Comparison of ENCODE assay signal across 1 cellular context in the genomic region with DNA sequence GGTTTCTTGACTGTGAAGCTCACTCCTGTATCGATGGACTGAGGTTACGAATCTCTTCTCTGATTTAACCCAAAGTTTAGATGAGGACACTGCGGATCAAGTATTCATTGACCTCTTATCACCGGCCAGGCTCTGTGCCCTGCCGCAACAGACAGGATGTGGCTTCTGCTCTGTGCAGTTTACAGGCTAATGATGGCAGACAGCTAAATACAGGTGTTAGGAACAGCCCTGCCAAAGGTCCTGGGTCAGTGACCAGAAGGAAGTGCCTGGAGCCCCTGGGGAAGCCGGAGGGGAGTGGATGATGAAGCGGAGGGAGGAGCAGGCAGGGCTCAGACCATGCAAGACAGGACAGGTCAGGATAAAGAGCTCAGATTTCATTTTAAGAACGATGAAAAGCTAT.
TF ChIP-seq lines count a peak whose summit lies in the region.

No MANE protein-coding gene starts in this region.

TF ChIP-seq in K562, 482 proteins besides CTCF, POLR2A, EP300 and RAD21 (continued from another document and continues in another):
- TF ChIP-seq XRCC4 (IDR thresholded peaks at IDR 0.05; ENCODE audit: extremely low read depth, insufficient read depth, insufficient read length) = no peak
- TF ChIP-seq, protein P1, sequence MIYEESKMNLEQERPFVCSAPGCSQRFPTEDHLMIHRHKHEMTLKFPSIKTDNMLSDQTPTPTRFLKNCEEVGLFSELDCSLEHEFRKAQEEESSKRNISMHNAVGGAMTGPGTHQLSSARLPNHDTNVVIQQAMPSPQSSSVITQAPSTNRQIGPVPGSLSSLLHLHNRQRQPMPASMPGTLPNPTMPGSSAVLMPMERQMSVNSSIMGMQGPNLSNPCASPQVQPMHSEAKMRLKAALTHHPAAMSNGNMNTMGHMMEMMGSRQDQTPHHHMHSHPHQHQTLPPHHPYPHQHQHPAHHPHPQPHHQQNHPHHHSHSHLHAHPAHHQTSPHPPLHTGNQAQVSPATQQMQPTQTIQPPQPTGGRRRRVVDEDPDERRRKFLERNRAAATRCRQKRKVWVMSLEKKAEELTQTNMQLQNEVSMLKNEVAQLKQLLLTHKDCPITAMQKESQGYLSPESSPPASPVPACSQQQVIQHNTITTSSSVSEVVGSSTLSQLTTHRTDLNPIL (CRISPR knock-in tag; IDR thresholded peaks at IDR 0.05) = no peak
- TF ChIP-seq POLR2H (tag; IDR thresholded peaks at IDR 0.05; ENCODE audit: low read depth) = no peak
- peak; percentile 40; the same call in 1 of the 2 replicates for TF ChIP-seq HES1 (IDR thresholded peaks at IDR 0.05; ENCODE audit: low read depth)
- no peak for TF ChIP-seq KLF6 (CRISPR knock-in tag; IDR thresholded peaks at IDR 0.05; ENCODE audit: borderline replicate concordance)
- no peak for TF ChIP-seq GABPB2 (CRISPR knock-in tag; conservative IDR thresholded peaks at IDR 0.05)
- TF ChIP-seq STAT5A (IDR thresholded peaks at IDR 0.05; ENCODE audit: borderline replicate concordance, low read length) = peak; percentile 60
- peak; percentile 72 for TF ChIP-seq ARID1B (IDR thresholded peaks at IDR 0.05)
- no peak for TF ChIP-seq MAFG (tag; conservative IDR thresholded peaks at IDR 0.05)
- peak; percentile 64 for TF ChIP-seq POLR2AphosphoS5 (IDR thresholded peaks at IDR 0.05; ENCODE audit: control insufficient read depth, insufficient read depth, low read depth, low read length)
- TF ChIP-seq CEBPG (CRISPR knock-in tag; IDR thresholded peaks at IDR 0.05) = no peak
- no peak for TF ChIP-seq CEBPG (tag; conservative IDR thresholded peaks at IDR 0.05 in 1 of 2, IDR thresholded peaks at IDR 0.05 in 1 of 2)
- TF ChIP-seq ZFP30 (CRISPR knock-in tag; IDR thresholded peaks at IDR 0.05; ENCODE audit: borderline replicate concordance) = no peak
- peak; percentile 48 for TF ChIP-seq DPF2 (IDR thresholded peaks at IDR 0.05)
- TF ChIP-seq RBM15 (IDR thresholded peaks at IDR 0.05; ENCODE audit: insufficient read depth, low read length) = no peak
- TF ChIP-seq, protein P2, sequence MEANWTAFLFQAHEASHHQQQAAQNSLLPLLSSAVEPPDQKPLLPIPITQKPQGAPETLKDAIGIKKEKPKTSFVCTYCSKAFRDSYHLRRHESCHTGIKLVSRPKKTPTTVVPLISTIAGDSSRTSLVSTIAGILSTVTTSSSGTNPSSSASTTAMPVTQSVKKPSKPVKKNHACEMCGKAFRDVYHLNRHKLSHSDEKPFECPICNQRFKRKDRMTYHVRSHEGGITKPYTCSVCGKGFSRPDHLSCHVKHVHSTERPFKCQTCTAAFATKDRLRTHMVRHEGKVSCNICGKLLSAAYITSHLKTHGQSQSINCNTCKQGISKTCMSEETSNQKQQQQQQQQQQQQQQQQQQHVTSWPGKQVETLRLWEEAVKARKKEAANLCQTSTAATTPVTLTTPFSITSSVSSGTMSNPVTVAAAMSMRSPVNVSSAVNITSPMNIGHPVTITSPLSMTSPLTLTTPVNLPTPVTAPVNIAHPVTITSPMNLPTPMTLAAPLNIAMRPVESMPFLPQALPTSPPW (CRISPR knock-in tag; IDR thresholded peaks at IDR 0.05) = no peak
- peak; percentile 82 for TF ChIP-seq TCF3 (CRISPR knock-in tag; IDR thresholded peaks at IDR 0.05)
- TF ChIP-seq POLR2G (IDR thresholded peaks at IDR 0.05; ENCODE audit: low read depth, low read length) = no peak
- no peak for TF ChIP-seq JUNB (CRISPR knock-in tag; conservative IDR thresholded peaks at IDR 0.05)
- no peak for TF ChIP-seq ARID4B (CRISPR knock-in tag; IDR thresholded peaks at IDR 0.05)
- no peak for TF ChIP-seq MXI1 (IDR thresholded peaks at IDR 0.05; ENCODE audit: low read depth, low read length)
- TF ChIP-seq TCFL5 (CRISPR knock-in tag; conservative IDR thresholded peaks at IDR 0.05) = no peak
- no peak for TF ChIP-seq ZNF274 (IDR thresholded peaks at IDR 0.05; ENCODE audit: borderline replicate concordance, low read depth, low read length)
- TF ChIP-seq PML (IDR thresholded peaks at IDR 0.05; ENCODE audit: low read length) = 0 out of 2 replicates have a peak, but pooled peaks have one; percentile 45
- peak; percentile 37; the same call in 1 of the 2 replicates for TF ChIP-seq ZNF589 (CRISPR knock-in tag; IDR thresholded peaks at IDR 0.05; ENCODE audit: low read depth)
- no peak for TF ChIP-seq ZBTB2 (IDR thresholded peaks at IDR 0.05)
- no peak for TF ChIP-seq NR2C2 (CRISPR knock-in tag; IDR thresholded peaks at IDR 0.05)
- 0 out of 2 replicates have a peak, but pooled peaks have one; percentile 27 for TF ChIP-seq NR2C2 (tag; IDR thresholded peaks at IDR 0.05)
- TF ChIP-seq, protein P3, sequence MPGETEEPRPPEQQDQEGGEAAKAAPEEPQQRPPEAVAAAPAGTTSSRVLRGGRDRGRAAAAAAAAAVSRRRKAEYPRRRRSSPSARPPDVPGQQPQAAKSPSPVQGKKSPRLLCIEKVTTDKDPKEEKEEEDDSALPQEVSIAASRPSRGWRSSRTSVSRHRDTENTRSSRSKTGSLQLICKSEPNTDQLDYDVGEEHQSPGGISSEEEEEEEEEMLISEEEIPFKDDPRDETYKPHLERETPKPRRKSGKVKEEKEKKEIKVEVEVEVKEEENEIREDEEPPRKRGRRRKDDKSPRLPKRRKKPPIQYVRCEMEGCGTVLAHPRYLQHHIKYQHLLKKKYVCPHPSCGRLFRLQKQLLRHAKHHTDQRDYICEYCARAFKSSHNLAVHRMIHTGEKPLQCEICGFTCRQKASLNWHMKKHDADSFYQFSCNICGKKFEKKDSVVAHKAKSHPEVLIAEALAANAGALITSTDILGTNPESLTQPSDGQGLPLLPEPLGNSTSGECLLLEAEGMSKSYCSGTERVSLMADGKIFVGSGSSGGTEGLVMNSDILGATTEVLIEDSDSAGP (CRISPR knock-in tag; IDR thresholded peaks at IDR 0.05) = no peak
- TF ChIP-seq MYC (IDR thresholded peaks at IDR 0.05; ENCODE audit: low read depth, low read length) = no peak
- no peak for TF ChIP-seq MYC (CRISPR knock-in tag; IDR thresholded peaks at IDR 0.05; ENCODE audit: borderline replicate concordance, low read depth)
- TF ChIP-seq ARNT (IDR thresholded peaks at IDR 0.05) = no peak
- TF ChIP-seq, protein P4, sequence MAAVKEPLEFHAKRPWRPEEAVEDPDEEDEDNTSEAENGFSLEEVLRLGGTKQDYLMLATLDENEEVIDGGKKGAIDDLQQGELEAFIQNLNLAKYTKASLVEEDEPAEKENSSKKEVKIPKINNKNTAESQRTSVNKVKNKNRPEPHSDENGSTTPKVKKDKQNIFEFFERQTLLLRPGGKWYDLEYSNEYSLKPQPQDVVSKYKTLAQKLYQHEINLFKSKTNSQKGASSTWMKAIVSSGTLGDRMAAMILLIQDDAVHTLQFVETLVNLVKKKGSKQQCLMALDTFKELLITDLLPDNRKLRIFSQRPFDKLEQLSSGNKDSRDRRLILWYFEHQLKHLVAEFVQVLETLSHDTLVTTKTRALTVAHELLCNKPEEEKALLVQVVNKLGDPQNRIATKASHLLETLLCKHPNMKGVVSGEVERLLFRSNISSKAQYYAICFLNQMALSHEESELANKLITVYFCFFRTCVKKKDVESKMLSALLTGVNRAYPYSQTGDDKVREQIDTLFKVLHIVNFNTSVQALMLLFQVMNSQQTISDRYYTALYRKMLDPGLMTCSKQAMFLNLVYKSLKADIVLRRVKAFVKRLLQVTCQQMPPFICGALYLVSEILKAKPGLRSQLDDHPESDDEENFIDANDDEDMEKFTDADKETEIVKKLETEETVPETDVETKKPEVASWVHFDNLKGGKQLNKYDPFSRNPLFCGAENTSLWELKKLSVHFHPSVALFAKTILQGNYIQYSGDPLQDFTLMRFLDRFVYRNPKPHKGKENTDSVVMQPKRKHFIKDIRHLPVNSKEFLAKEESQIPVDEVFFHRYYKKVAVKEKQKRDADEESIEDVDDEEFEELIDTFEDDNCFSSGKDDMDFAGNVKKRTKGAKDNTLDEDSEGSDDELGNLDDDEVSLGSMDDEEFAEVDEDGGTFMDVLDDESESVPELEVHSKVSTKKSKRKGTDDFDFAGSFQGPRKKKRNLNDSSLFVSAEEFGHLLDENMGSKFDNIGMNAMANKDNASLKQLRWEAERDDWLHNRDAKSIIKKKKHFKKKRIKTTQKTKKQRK (IDR thresholded peaks at IDR 0.05; ENCODE audit: borderline replicate concordance, low read depth, low read length) = no peak
- no peak for TF ChIP-seq SIX5 (IDR thresholded peaks at IDR 0.05; ENCODE audit: borderline replicate concordance in 1 of 2, insufficient read depth in 1 of 2, low read depth in 1 of 2, low read length in 2 of 2)
- TF ChIP-seq HDAC1 (IDR thresholded peaks at IDR 0.05) = peak in 1 of 2 experiments; percentile 59; a peak in 2 of 4 replicates
- TF ChIP-seq RERE (CRISPR knock-in tag; IDR thresholded peaks at IDR 0.05; ENCODE audit: borderline replicate concordance) = no peak
- no peak for TF ChIP-seq ZNF707 (CRISPR knock-in tag; conservative IDR thresholded peaks at IDR 0.05)
- peak; percentile 60; the same call in 1 of the 2 replicates for TF ChIP-seq NCOA1 (IDR thresholded peaks at IDR 0.05; ENCODE audit: low read depth)
- TF ChIP-seq CHD4 (IDR thresholded peaks at IDR 0.05; ENCODE audit: insufficient read depth, insufficient replicate concordance, low read depth, low read length, poor library complexity, severe bottlenecking) = no peak
- TF ChIP-seq ATF7 (IDR thresholded peaks at IDR 0.05) = no peak
